ENCODE assay signal across 13 cellular contexts in genomic region chr1:18107671-18108312, GRCh38. TPM values are rescaled to one million over a fixed set of nuclear protein-coding genes. Genes with fewer than 3 reads are reported as not detected.
DNase-seq lines count a peak whose midpoint lies in the region; ATAC-seq, FAIRE-seq and TF ChIP-seq lines count a peak whose summit lies in the region.
"Had no signal": no experiment of that assay in that cellular context is flagged by ENCODE, and none has a peak within 500 bp of the region (broad histone marks: within the 10 kb centered on the region; RNA-seq: fewer than 3 reads in every experiment).

IGSF21 (plus strand) TSS chr1:18107798; CDS start chr1:18108129, 331 bp downstream.

- no peaks in the 10 kb centered on the region for H3K79me2 ChIP-seq in osteoblast (ENCODE audit: insufficient read depth, low read length)

- under 1% methylated on average over 99 of the region's 99 CpGs for WGBS in HUES64

- no peak for FAIRE-seq in HTR-8/SVneo (lab: Jason Lieb, UNC)

- TF ChIP-seq CTCF in osteoblast (IDR thresholded peaks at IDR 0.05; ENCODE audit: extremely low read depth, low read depth, low read length) = no peak

- no peak within 1 kb of the TSS for H2AFZ ChIP-seq in osteoblast (ENCODE audit: low read length)

- H3K4me3 ChIP-seq in HUES64 (ENCODE audit: low read length) (peak within 1 kb of the TSS; percentile 57), endocrine pancreas (ENCODE audit: control insufficient read depth, insufficient read depth, low read length) (peak within 1 kb of the TSS; percentile 74), osteoblast (ENCODE audit: insufficient read depth, low read length) (no peak within 1 kb of the TSS)
- H3K4me3 ChIP-seq: MG63 had no signal

- no peaks in the 10 kb centered on the region for H4K20me1 ChIP-seq in osteoblast (ENCODE audit: insufficient read depth, low read length)

- H3K27me3 Mint-ChIP-seq in activated T-helper 17 cell treated with anti-CD3 and anti-CD28 coated beads, Interleukin-2, amount 50 U/mL, for 72 hours = peaks cover 54% of the 10 kb centered on the region

- peaks cover 67% of the 10 kb centered on the region for H3K27me3 ChIP-seq in HUES64 (ENCODE audit: insufficient read depth, low read length)
- peaks cover 2% of the 10 kb centered on the region for H3K27me3 ChIP-seq in endocrine pancreas (ENCODE audit: control insufficient read depth, insufficient read depth, low read length)
- H3K27me3 ChIP-seq in osteoblast (ENCODE audit: insufficient read depth, low read length) = peaks cover 64% of the 10 kb centered on the region

- no peaks in the 10 kb centered on the region for H3K36me3 ChIP-seq in HUES64 (ENCODE audit: insufficient read depth, low read length)
- no peaks in the 10 kb centered on the region for H3K36me3 ChIP-seq in endocrine pancreas (ENCODE audit: control insufficient read depth, insufficient read depth, low read length)
- H3K36me3 ChIP-seq in osteoblast (ENCODE audit: insufficient read depth, low read length) = no peaks in the 10 kb centered on the region
- H3K36me3 ChIP-seq: MG63 had no signal

- no peak within 1 kb of the TSS for H3K4me2 ChIP-seq in osteoblast (ENCODE audit: insufficient read depth, low read length)

- H3K9me3 ChIP-seq in HUES64 (ENCODE audit: insufficient read depth, low read depth, low read length) = no peaks in the 10 kb centered on the region
- H3K9me3 ChIP-seq in endocrine pancreas (ENCODE audit: control insufficient read depth, low read length) = no peaks in the 10 kb centered on the region
- no peaks in the 10 kb centered on the region for H3K9me3 ChIP-seq in osteoblast (ENCODE audit: low read depth, low read length)
- H3K9me3 ChIP-seq: MG63 had no signal

- no peaks in the 10 kb centered on the region for H3K36me3 Mint-ChIP-seq in activated T-helper 17 cell treated with anti-CD3 and anti-CD28 coated beads, Interleukin-2, amount 50 U/mL, for 72 hours (ENCODE audit: low read depth)

- DNase-seq in DMS 273 (lab: John Stamatoyannopoulos, UW; ENCODE audit: unreplicated experiment) = peak; percentile 71
- DNase-seq in DMS 273 treated with DMSO at 0.1 percent for 48 hours (lab: John Stamatoyannopoulos, UW) = no peak
- DNase-seq in osteoblast (ENCODE audit: insufficient read length, low spot score, missing footprints) = peak; percentile 69
- DNase-seq in NOMO-1 treated with DMSO at 0.1 percent for 48 hours (lab: John Stamatoyannopoulos, UW; ENCODE audit: unreplicated experiment) = no peak
- no peak for DNase-seq in HTR-8/SVneo (ENCODE audit: insufficient read length, low spot score)
- DNase-seq: activated T-cell treated with anti-CD3 and anti-CD28 coated beads, Interleukin-2, amount 50 U/mL, for 72 hours; cerebellar nuclear complex; MG63; T1000 had no signal

- H3K4me3 Mint-ChIP-seq in activated T-helper 17 cell treated with anti-CD3 and anti-CD28 coated beads, Interleukin-2, amount 50 U/mL, for 72 hours = no peak within 1 kb of the TSS

- no peaks in the 10 kb centered on the region for H3K4me1 Mint-ChIP-seq in activated T-helper 17 cell treated with anti-CD3 and anti-CD28 coated beads, Interleukin-2, amount 50 U/mL, for 72 hours

- H3K9ac ChIP-seq in HUES64 (ENCODE audit: low read depth, low read length) (no peak within 1 kb of the TSS), endocrine pancreas (ENCODE audit: control insufficient read depth, insufficient read depth, low read length) (peak within 1 kb of the TSS; percentile 26)

- no peak within 1 kb of the TSS for H3K27ac Mint-ChIP-seq in activated T-helper 17 cell treated with anti-CD3 and anti-CD28 coated beads, Interleukin-2, amount 50 U/mL, for 72 hours
- H3K27ac Mint-ChIP-seq: activated T-cell treated with anti-CD3 and anti-CD28 coated beads, Interleukin-2, amount 50 U/mL, for 72 hours had no signal

- no peaks in the 10 kb centered on the region for H3K9me3 Mint-ChIP-seq in activated T-helper 17 cell treated with anti-CD3 and anti-CD28 coated beads, Interleukin-2, amount 50 U/mL, for 72 hours

- ATAC-seq in activated T-helper 17 cell treated with anti-CD3 and anti-CD28 coated beads, Interleukin-2, amount 50 U/mL, for 72 hours (replicated peaks) = no peak
- ATAC-seq: activated T-cell treated with anti-CD3 and anti-CD28 coated beads, Interleukin-2, amount 50 U/mL, for 72 hours had no signal

- H3K4me1 ChIP-seq in HUES64 (ENCODE audit: insufficient read depth, low read length) (peaks cover 27% of the 10 kb centered on the region), endocrine pancreas (ENCODE audit: control insufficient read depth, insufficient read depth, low read length) (no peaks in the 10 kb centered on the region), osteoblast (ENCODE audit: insufficient read depth, low read length) (no peaks in the 10 kb centered on the region)

- no peak within 1 kb of the TSS for H3K27ac ChIP-seq in HUES64 (ENCODE audit: low read depth, low read length)
- H3K27ac ChIP-seq in osteoblast (ENCODE audit: low read depth, low read length) = no peak within 1 kb of the TSS

RNA-seq across cellular contexts. Expression of gene IGSF21, which starts in this region (rescaled TPM):
- 4.3 TPM for polyA plus RNA-seq in HUES64 (2013, experiment 1 of 2)
- polyA plus RNA-seq in HUES64 (2013, experiment 2 of 2) = 7.4 TPM
- total RNA-seq in osteoblast = not detected in 2 replicates
- not detected for total RNA-seq in activated T-helper 17 cell treated with anti-CD3 and anti-CD28 coated beads, Interleukin-2, amount 50 U/mL, for 72 hours
- total RNA-seq: A172; activated T-cell treated with anti-CD3 and anti-CD28 coated beads, Interleukin-2, amount 50 U/mL, for 72 hours had no signal

Comparison
In these comparisons a context has a peak if more than half of its experiments do, and no peak if none do; other contexts are left out.
1. Peak in DNase-seq in osteoblast; RNA of the gene not detected or under 1 TPM.